In genomic region chr13:85567909-85568308, GRCh38 we compare ENCODE assay signal across 24 cellular contexts.
"Had no signal": no experiment of that assay in that cellular context is flagged by ENCODE, and none has a peak within 500 bp of the region (broad histone marks: within the 10 kb centered on the region; RNA-seq: fewer than 3 reads in every experiment).

No MANE protein-coding gene starts in this region.

- H3K9me3 Mint-ChIP-seq: activated CD4-positive, alpha-beta T cell treated with anti-CD3 and anti-CD28 coated beads, Interleukin-2, amount 10 ng/mL, durations not matched to agents 7 days and 5 days; activated naive CD4-positive, alpha-beta T cell treated with anti-CD3 and anti-CD28 coated beads for 36 hours; activated T-helper 17 cell treated with anti-CD3 and anti-CD28 coated beads, Interleukin-2, amount 50 U/mL, for 72 hours had no signal

- DNase-seq: activated CD4-positive, alpha-beta memory T cell treated with anti-CD3 and anti-CD28 coated beads for 36 hours; activated CD4-positive, alpha-beta T cell treated with anti-CD3 and anti-CD28 coated beads, Interleukin-2, amount 10 ng/mL, durations not matched to agents 7 days and 5 days; activated CD4-positive, CD25-positive, alpha-beta regulatory T cell; activated CD8-positive, alpha-beta memory T cell treated with anti-CD3 and anti-CD28 coated beads for 24 hours; activated gamma-delta T cell; activated naive CD4-positive, alpha-beta T cell treated with anti-CD3 and anti-CD28 coated beads for 36 hours; activated T-cell treated with anti-CD3 and anti-CD28 coated beads, Interleukin-2, amount 50 U/mL, for 48 hours; amygdala; NCI-H1105 treated with DMSO at 0.1 percent for 48 hours; NCI-H1694; NCI-H2029 treated with DMSO at 0.1 percent for 48 hours; NCI-H226; NCI-H526; NCI-H82; OCI-M1; Peyer's patch; Right ventricle myocardium superior; SJCRH30 had no signal

- H3K36me3 ChIP-seq: Peyer's patch, SJCRH30 had no signal

- H3K27me3 Mint-ChIP-seq: activated CD4-positive, alpha-beta memory T cell treated with anti-CD3 and anti-CD28 coated beads for 36 hours; activated CD4-positive, alpha-beta T cell treated with anti-CD3 and anti-CD28 coated beads, Interleukin-2, amount 10 ng/mL, durations not matched to agents 7 days and 5 days; activated naive CD8-positive, alpha-beta T cell; activated T-helper 17 cell treated with anti-CD3 and anti-CD28 coated beads, Interleukin-2, amount 50 U/mL, for 72 hours; central memory CD8-positive, alpha-beta T cell had no signal

- H3K27ac ChIP-seq: Peyer's patch, RWPE1, SJCRH30 had no signal

- H3K4me3 Mint-ChIP-seq: activated CD4-positive, alpha-beta memory T cell treated with anti-CD3 and anti-CD28 coated beads for 36 hours; activated CD4-positive, alpha-beta T cell treated with anti-CD3 and anti-CD28 coated beads, Interleukin-2, amount 10 ng/mL, durations not matched to agents 7 days and 5 days; activated naive CD4-positive, alpha-beta T cell treated with anti-CD3 and anti-CD28 coated beads for 36 hours; activated naive CD8-positive, alpha-beta T cell; activated T-helper 17 cell treated with anti-CD3 and anti-CD28 coated beads, Interleukin-2, amount 50 U/mL, for 72 hours; brain; central memory CD8-positive, alpha-beta T cell; T-helper 1 cell treated with Interleukin-12 subunit alpha and Interleukin-12 subunit beta and Interleukin-4 antibody, amounts not matched to agents 30 μg/mL and 1 μg/mL, for 36 hours had no signal

- H3K36me3 Mint-ChIP-seq: activated CD4-positive, alpha-beta memory T cell treated with anti-CD3 and anti-CD28 coated beads for 36 hours; activated naive CD8-positive, alpha-beta T cell; brain had no signal

- H3K27ac Mint-ChIP-seq: activated CD4-positive, alpha-beta memory T cell treated with anti-CD3 and anti-CD28 coated beads for 36 hours; activated CD4-positive, alpha-beta T cell treated with anti-CD3 and anti-CD28 coated beads, Interleukin-2, amount 10 ng/mL, durations not matched to agents 7 days and 5 days; activated naive CD4-positive, alpha-beta T cell treated with anti-CD3 and anti-CD28 coated beads for 36 hours; activated naive CD8-positive, alpha-beta T cell; activated T-helper 17 cell treated with anti-CD3 and anti-CD28 coated beads, Interleukin-2, amount 50 U/mL, for 72 hours; brain; T-helper 1 cell treated with Interleukin-12 subunit alpha and Interleukin-12 subunit beta and Interleukin-4 antibody, amounts not matched to agents 30 μg/mL and 1 μg/mL, for 36 hours had no signal

- H3K4me1 ChIP-seq: Peyer's patch, SJCRH30 had no signal

- H3K4me3 ChIP-seq: Peyer's patch, SJCRH30 had no signal

- H3K27me3 ChIP-seq: Peyer's patch, SJCRH30 had no signal

- H3K9me3 ChIP-seq: Peyer's patch, SJCRH30 had no signal

- H3K4me1 Mint-ChIP-seq: activated CD4-positive, alpha-beta T cell treated with anti-CD3 and anti-CD28 coated beads, Interleukin-2, amount 10 ng/mL, durations not matched to agents 7 days and 5 days; activated T-helper 17 cell treated with anti-CD3 and anti-CD28 coated beads, Interleukin-2, amount 50 U/mL, for 72 hours; central memory CD8-positive, alpha-beta T cell had no signal

- ATAC-seq: activated T-helper 17 cell treated with anti-CD3 and anti-CD28 coated beads, Interleukin-2, amount 50 U/mL, for 72 hours had no signal
